Comparison of ENCODE assay signal across 8 cellular contexts in genomic region chr20:53949319-53949839, GRCh38.
DNase-seq lines count a peak whose midpoint lies in the region; ATAC-seq and TF ChIP-seq lines count a peak whose summit lies in the region.

No MANE protein-coding gene starts in this region.

- H3K36me3 Mint-ChIP-seq in activated naive CD4-positive, alpha-beta T cell treated with anti-CD3 and anti-CD28 coated beads, Interleukin-2, amount 10 ng/mL, durations not matched to agents 7 days and 5 days, result peaks cover 11% of the 10 kb centered on the region

- DNase-seq in SK-N-MC (ENCODE audit: low read depth, low spot score) (no peak), left colon (peak; percentile 48 to 50), SK-N-DZ (ENCODE audit: low spot score) (no peak), suprapubic skin (ENCODE audit: low spot score in 2 of 2) (no peak)
- DNase-seq in activated naive CD4-positive, alpha-beta T cell treated with anti-CD3 and anti-CD28 coated beads, Interleukin-2, amount 10 ng/mL, durations not matched to agents 7 days and 5 days, result peak; percentile 89
- DNase-seq in stimulated activated CD8-positive, alpha-beta memory T cell treated with anti-CD3 and anti-CD28 coated beads, Interleukin-2, amount 100 ng/mL, for 48 hours (ENCODE audit: low read depth in 2 of 2), result peak; percentile 47 to 59

- no peaks in the 10 kb centered on the region for H3K36me3 ChIP-seq in SK-N-MC (ENCODE audit: insufficient read depth, low read length)
- H3K36me3 ChIP-seq in suprapubic skin, result no peaks in the 10 kb centered on the region

- H3K27me3 ChIP-seq in suprapubic skin, result no peaks in the 10 kb centered on the region

- H3K4me3 ChIP-seq in SK-N-MC (no peak overlapping the region), suprapubic skin (no peak overlapping the region)

- peaks cover 4% of the 10 kb centered on the region; the same call in 1 of the 2 replicates for H3K9me3 ChIP-seq in SK-N-MC (ENCODE audit: low read depth, low read length)
- no peaks in the 10 kb centered on the region for H3K9me3 ChIP-seq in suprapubic skin

- peaks cover 16% of the 10 kb centered on the region for H3K9me3 Mint-ChIP-seq in activated naive CD4-positive, alpha-beta T cell treated with anti-CD3 and anti-CD28 coated beads, Interleukin-2, amount 10 ng/mL, durations not matched to agents 7 days and 5 days

- H3K27ac Mint-ChIP-seq in activated naive CD4-positive, alpha-beta T cell treated with anti-CD3 and anti-CD28 coated beads, Interleukin-2, amount 10 ng/mL, durations not matched to agents 7 days and 5 days, result peak overlapping the region; percentile 98

- ATAC-seq in GM18873 (IDR thresholded peaks at IDR 0.05; ENCODE audit: low FRiP score, unreplicated experiment), result peak; percentile 82
- ATAC-seq in HG03095 (IDR thresholded peaks at IDR 0.05; ENCODE audit: unreplicated experiment), result peak; percentile 73
- peak; percentile 43 for ATAC-seq in left colon

- peak overlapping the region; percentile 36 for H3K9ac ChIP-seq in SK-N-MC (ENCODE audit: insufficient read length)

- H3K4me1 Mint-ChIP-seq in activated naive CD4-positive, alpha-beta T cell treated with anti-CD3 and anti-CD28 coated beads, Interleukin-2, amount 10 ng/mL, durations not matched to agents 7 days and 5 days, result peaks cover 43% of the 10 kb centered on the region

- no peak for TF ChIP-seq POLR2A in suprapubic skin (IDR thresholded peaks at IDR 0.05)

- 48% methylated on average over 10 of the region's 10 CpGs for WGBS in suprapubic skin

- no peak for TF ChIP-seq CTCF in suprapubic skin (IDR thresholded peaks at IDR 0.05)

- CTCF ChIA-PET in activated naive CD4-positive, alpha-beta T cell treated with anti-CD3 and anti-CD28 coated beads, Interleukin-2, amount 10 ng/mL, durations not matched to agents 7 days and 5 days (lab: Charles Lee), result interaction anchor here (1.0 to 2.6 kb wide), 4 partner anchors 8 to 113 kb away, joined by 3 to 12 read pairs (median 3); no protein-coding TSS in a partner anchor

- intact Hi-C loops in left colon (cut with DNase I, micrococcal nuclease), result loop anchor here in 1 of 2 donors (10.0 kb wide), 1 partner anchor 115 kb away; no protein-coding TSS in a partner anchor

- peaks cover 9% of the 10 kb centered on the region for H3K4me1 ChIP-seq in suprapubic skin

- no peak for TF ChIP-seq EP300 in suprapubic skin (IDR thresholded peaks at IDR 0.05)

- peak overlapping the region; percentile 65 for H3K4me3 Mint-ChIP-seq in activated naive CD4-positive, alpha-beta T cell treated with anti-CD3 and anti-CD28 coated beads, Interleukin-2, amount 10 ng/mL, durations not matched to agents 7 days and 5 days

- H3K27me3 Mint-ChIP-seq in activated naive CD4-positive, alpha-beta T cell treated with anti-CD3 and anti-CD28 coated beads, Interleukin-2, amount 10 ng/mL, durations not matched to agents 7 days and 5 days, result peaks cover 6% of the 10 kb centered on the region

- no peak overlapping the region for H3K27ac ChIP-seq in SK-N-MC
- no peak overlapping the region for H3K27ac ChIP-seq in suprapubic skin

Comparison
In these comparisons a context has a peak if more than half of its experiments do, and no peak if none do; other contexts are left out.
1. DNase-seq: peak in activated naive CD4-positive, alpha-beta T cell treated with anti-CD3 and anti-CD28 coated beads, Interleukin-2, amount 10 ng/mL, durations not matched to agents 7 days and 5 days (single experiment), left colon (2 of 2) and stimulated activated CD8-positive, alpha-beta memory T cell treated with anti-CD3 and anti-CD28 coated beads, Interleukin-2, amount 100 ng/mL, for 48 hours (2 of 2); none in SK-N-MC (single experiment), SK-N-DZ (single experiment) and suprapubic skin (0 of 2).
2. Peak in every context shown above with its lines, with median percentiles within 50 percentile points of each other: ATAC-seq.